ENCODE assay signal across 27 cellular contexts in genomic region chr18:35697869-35698268, GRCh38.
DNase-seq lines count a peak whose midpoint lies in the region; ATAC-seq, FAIRE-seq and TF ChIP-seq lines count a peak whose summit lies in the region.
"Had no signal": no experiment of that assay in that cellular context is flagged by ENCODE, and none has a peak within 500 bp of the region (broad histone marks: within the 10 kb centered on the region; RNA-seq: fewer than 3 reads in every experiment).

No MANE protein-coding gene starts in this region.

- TF ChIP-seq CTCF in osteoblast (IDR thresholded peaks at IDR 0.05; ENCODE audit: extremely low read depth, low read depth, low read length): no peak

- peaks cover 23% of the 10 kb centered on the region for H4K20me1 ChIP-seq in osteoblast (ENCODE audit: insufficient read depth, low read length)

- no peak overlapping the region for H3K4me3 ChIP-seq in osteoblast (ENCODE audit: insufficient read depth, low read length)
- no peak overlapping the region for H3K4me3 ChIP-seq in small intestine (ENCODE audit: low read depth in 1 of 2, low read length in 2 of 2)
- H3K4me3 ChIP-seq: A549, GM23338, MG63, SJSA1 had no signal

- no peak overlapping the region for H2AFZ ChIP-seq in osteoblast (ENCODE audit: low read length)
- H2AFZ ChIP-seq: GM23338 had no signal

- H3K9me3 ChIP-seq in osteoblast (ENCODE audit: low read depth, low read length) (no peaks in the 10 kb centered on the region), small intestine (ENCODE audit: control insufficient read depth, low read depth) (no peaks in the 10 kb centered on the region)
- H3K9me3 ChIP-seq: A549, MG63, SJSA1 had no signal

- H3K27me3 ChIP-seq in osteoblast (ENCODE audit: insufficient read depth, low read length): no peaks in the 10 kb centered on the region
- no peaks in the 10 kb centered on the region for H3K27me3 ChIP-seq in small intestine (ENCODE audit: control insufficient read depth in 2 of 2, insufficient read depth in 2 of 2, low read length in 2 of 2)
- H3K27me3 ChIP-seq: MG63, SJSA1 had no signal

- H3K79me2 ChIP-seq in osteoblast (ENCODE audit: insufficient read depth, low read length): peaks cover 68% of the 10 kb centered on the region

- H3K36me3 ChIP-seq in osteoblast (ENCODE audit: insufficient read depth, low read length) (peaks cover 79% of the 10 kb centered on the region), small intestine (ENCODE audit: control insufficient read depth in 2 of 2, insufficient read depth in 2 of 2, low read length in 2 of 2) (peaks cover 0 to 5% of the 10 kb centered on the region in 2 donors)

- H3K27ac ChIP-seq in osteoblast (ENCODE audit: low read depth, low read length) (peak overlapping the region; percentile 2), small intestine (ENCODE audit: low read depth in 1 of 2, low read length in 1 of 2) (no peak overlapping the region)
- H3K27ac ChIP-seq: A549, SJSA1 had no signal

- no peak for FAIRE-seq in small intestine (lab: Jason Lieb, UNC)
- FAIRE-seq: A549, GM18507, HepG2 had no signal

- ATAC-seq in esophagus mucosa: peak; percentile 68
- ATAC-seq: A549, GM23338, HepG2 had no signal

- DNase-seq in Daoy (ENCODE audit: low read depth): peak; percentile 5
- DNase-seq in astrocyte of the hippocampus (ENCODE audit: low read depth, low spot score): peak; percentile 25
- DNase-seq in osteoblast (ENCODE audit: insufficient read length, low spot score, missing footprints): no peak
- DNase-seq in activated CD4-positive, alpha-beta T cell treated with anti-CD3 and anti-CD28 coated beads for 4 hours: no peak
- no peak for DNase-seq in cardiac septum (ENCODE audit: low spot score)
- DNase-seq in small intestine: no peak
- no peak for DNase-seq in EL
- DNase-seq: Calu3, DMS79 treated with DMSO at 0.1 percent for 48 hours, H9, KBM-7, MG63, NCI-H1105 treated with DMSO at 0.1 percent for 48 hours, NCI-H146, NCI-H1930, NCI-H2107, NCI-H446, NCI-H526, NCI-H82, Right ventricle myocardium superior, RPMI8226 had no signal

- 88 to 97% (median 94%) methylated on average over 7 of the region's 7 CpGs for WGBS in small intestine, 3 donors

- intact Hi-C loops in cardiac septum (cut with DNase I): no loop called here

- H3K4me2 ChIP-seq in osteoblast (ENCODE audit: insufficient read depth, low read length): no peak overlapping the region
- H3K4me2 ChIP-seq: A549, GM23338 had no signal

- H3K4me1 ChIP-seq in osteoblast (ENCODE audit: insufficient read depth, low read length) (no peaks in the 10 kb centered on the region), small intestine (ENCODE audit: control insufficient read depth in 2 of 2, insufficient read depth in 1 of 2, low read depth in 1 of 2, low read length in 1 of 2) (no peaks in the 10 kb centered on the region)

Comparison
In these comparisons a context has a peak if more than half of its experiments do, and no peak if none do; other contexts are left out.
1. DNase-seq: peak in Daoy (single experiment) and astrocyte of the hippocampus (single experiment); none in osteoblast (single experiment), activated CD4-positive, alpha-beta T cell treated with anti-CD3 and anti-CD28 coated beads for 4 hours (0 of 2), cardiac septum (single experiment), small intestine (single experiment) and EL (single experiment).